21 cellular contexts compared by ENCODE assay signal in the genomic region with DNA sequence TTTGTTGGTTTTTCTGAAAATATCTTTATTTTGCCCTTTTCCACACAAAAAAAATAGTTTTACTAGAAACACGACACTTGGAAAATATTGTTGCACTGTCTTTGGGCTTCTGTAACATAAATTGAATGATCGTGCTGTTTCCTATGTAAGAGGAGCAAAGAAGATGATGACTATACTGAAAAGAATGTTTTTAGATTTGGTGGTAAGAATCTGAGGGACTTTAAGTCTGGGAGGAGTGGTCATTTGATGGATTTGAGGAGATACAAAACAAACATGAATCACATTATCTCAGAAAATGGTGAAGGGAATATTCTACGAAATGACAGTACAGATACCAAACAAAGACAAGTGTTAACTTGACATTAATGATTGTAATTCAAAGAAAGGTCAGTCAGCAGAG.
DNase-seq lines count a peak whose midpoint lies in the region; ATAC-seq and FAIRE-seq lines count a peak whose summit lies in the region.
"Had no signal": no experiment of that assay in that cellular context is flagged by ENCODE, and none has a peak within 500 bp of the region (broad histone marks: within the 10 kb centered on the region; RNA-seq: fewer than 3 reads in every experiment).

No MANE protein-coding gene starts in this region.

- H3K4me1 ChIP-seq in skeletal muscle satellite cell (ENCODE audit: control insufficient read depth, insufficient read depth, low read length), result peaks cover 10% of the 10 kb centered on the region

- no peaks in the 10 kb centered on the region for H3K27me3 ChIP-seq in skeletal muscle satellite cell (ENCODE audit: control insufficient read depth, insufficient read depth, low read length)

- H3K9me3 ChIP-seq in skeletal muscle satellite cell (replicated peaks; ENCODE audit: low read length), result no peaks in the 10 kb centered on the region

- H3K9ac ChIP-seq in skeletal muscle satellite cell (ENCODE audit: low read depth, low read length), result no peak overlapping the region

- H3K4me3 ChIP-seq in skeletal muscle satellite cell (ENCODE audit: low read length), result no peak overlapping the region
- H3K4me3 ChIP-seq: GM23338 had no signal

- FAIRE-seq in HTR-8/SVneo (lab: Jason Lieb, UNC), result peak; percentile 4
- FAIRE-seq: GM12891, GM18507 had no signal

- DNase-seq in HTR-8/SVneo (ENCODE audit: insufficient read length, low spot score) (peak; percentile 34), amniotic epithelial cell (ENCODE audit: low read depth) (peak; percentile 62), fibroblast of peridontal ligament (ENCODE audit: extremely low read depth) (peak; percentile 29), DMS79 (lab: John Stamatoyannopoulos, UW) (no peak)
- no peak for DNase-seq in stimulated activated CD4-positive, alpha-beta T cell treated with anti-CD3 and anti-CD28 coated beads, Interleukin-1b, Interleukin-23, amount 100 ng/mL, for 48 hours
- DNase-seq: Calu3; CD4-positive, alpha-beta memory T cell; GF-D8; MV-4-11; NCI-H1417; NCI-H1930; NCI-H446; NCI-H69; SHP77 treated with DMSO at 0.1 percent for 48 hours had no signal

- H3K36me3 ChIP-seq in skeletal muscle satellite cell (ENCODE audit: insufficient read depth, low read length), result no peaks in the 10 kb centered on the region

- peak overlapping the region; percentile 33 for H3K4me2 ChIP-seq in skeletal muscle satellite cell (ENCODE audit: low read length)
- H3K4me2 ChIP-seq: GM23338 had no signal

- ATAC-seq in HG02970 (IDR thresholded peaks at IDR 0.05; ENCODE audit: low FRiP score, unreplicated experiment) (no peak), GM18909 (IDR thresholded peaks at IDR 0.05; ENCODE audit: poor library complexity, unreplicated experiment) (no peak)
- ATAC-seq: GM23338, SK-N-SH treated with all-trans-retinoic acid at 6 μM for 48 hours had no signal

Comparison
In these comparisons a context has a peak if more than half of its experiments do, and no peak if none do; other contexts are left out.
1. DNase-seq: peak in HTR-8/SVneo (single experiment), amniotic epithelial cell (single experiment) and fibroblast of peridontal ligament (single experiment); none in stimulated activated CD4-positive, alpha-beta T cell treated with anti-CD3 and anti-CD28 coated beads, Interleukin-1b, Interleukin-23, amount 100 ng/mL, for 48 hours (single experiment) and DMS79 (single experiment).